In genomic region chr16:5252800-5253199, GRCh38 we compare ENCODE assay signal across 25 cellular contexts.
DNase-seq lines count a peak whose midpoint lies in the region; ATAC-seq and TF ChIP-seq lines count a peak whose summit lies in the region.
"Had no signal": no experiment of that assay in that cellular context is flagged by ENCODE, and none has a peak within 500 bp of the region (broad histone marks: within the 10 kb centered on the region; RNA-seq: fewer than 3 reads in every experiment).

No MANE protein-coding gene starts in this region.

- H3K9me3 ChIP-seq in HUES64 (ENCODE audit: insufficient read depth, low read depth, low read length), result no peaks in the 10 kb centered on the region
- no peaks in the 10 kb centered on the region for H3K9me3 ChIP-seq in endodermal cell (ENCODE audit: control insufficient read depth, low read length)
- H3K9me3 ChIP-seq in A673 (ENCODE audit: low read depth, low read length, poor library complexity, severe bottlenecking), result no peaks in the 10 kb centered on the region
- no peaks in the 10 kb centered on the region for H3K9me3 ChIP-seq in CD4-positive, alpha-beta T cell (ENCODE audit: control insufficient read depth, low read length)
- H3K9me3 ChIP-seq: A549, BLaER1, Caco-2, SJSA1 had no signal

- peak; percentile 54 for DNase-seq in GM23338 (ENCODE audit: low spot score)
- no peak for DNase-seq in endodermal cell
- no peak for DNase-seq in neural crest cell (ENCODE audit: low read depth, low spot score)
- DNase-seq in NCI-H2029 (lab: John Stamatoyannopoulos, UW), result no peak
- DNase-seq in A673 (ENCODE audit: low spot score), result no peak
- DNase-seq in CD4-positive, alpha-beta T cell, result no peak
- DNase-seq: Caco-2; CD4-positive, alpha-beta memory T cell; DMS 273 treated with DMSO at 0.1 percent for 48 hours; DMS79 treated with DMSO at 0.1 percent for 48 hours; KBM-7; NCI-H1092; NCI-H1436; NCI-H187 treated with DMSO at 0.1 percent for 48 hours; NCI-H226; NCI-H510A treated with DMSO at 0.1 percent for 48 hours; NCI-H748 treated with DMSO at 0.1 percent for 48 hours had no signal

- no peaks in the 10 kb centered on the region for H3K9me2 ChIP-seq in GM23338 (ENCODE audit: insufficient read depth)

- H3K4me3 ChIP-seq in GM23338 (0 out of 2 replicates have a peak overlapping the region, but pooled peaks have one; percentile 1), HUES64 (ENCODE audit: low read length) (peak overlapping the region; percentile 12; the same call in 1 of the 2 replicates), endodermal cell (ENCODE audit: low read length) (no peak overlapping the region), A673 (ENCODE audit: low read depth, low read length, poor library complexity, severe bottlenecking) (no peak overlapping the region)
- H3K4me3 ChIP-seq: A549, BLaER1, GM12878, SJSA1 had no signal

- TF ChIP-seq CTCF in GM23338 (conservative IDR thresholded peaks at IDR 0.05; ENCODE audit: low read depth in 2 of 2), result no peak
- no peak for TF ChIP-seq CTCF in endodermal cell (conservative IDR thresholded peaks at IDR 0.05)
- no peak for TF ChIP-seq CTCF in neural crest cell (conservative IDR thresholded peaks at IDR 0.05)
- TF ChIP-seq CTCF in A673 (conservative IDR thresholded peaks at IDR 0.05; ENCODE audit: low read depth, low read length), result no peak
- TF ChIP-seq CTCF in CD4-positive, alpha-beta T cell (IDR thresholded peaks at IDR 0.05), result no peak

- H2AFZ ChIP-seq in GM23338, result peak overlapping the region; percentile 56; the same call in 1 of the 2 replicates

- H3K9ac ChIP-seq in HUES64 (ENCODE audit: low read depth, low read length), result peak overlapping the region; percentile 45
- H3K9ac ChIP-seq in endodermal cell (ENCODE audit: extremely low read depth, low read length, poor library complexity, severe bottlenecking), result no peak overlapping the region
- H3K9ac ChIP-seq: BLaER1 had no signal

- H3K4me1 Mint-ChIP-seq in GM23338, result peaks cover 67% of the 10 kb centered on the region
- H3K4me1 Mint-ChIP-seq in endodermal cell, result peaks cover 5% of the 10 kb centered on the region
- H3K4me1 Mint-ChIP-seq in neural crest cell, result peaks cover 9% of the 10 kb centered on the region
- H3K4me1 Mint-ChIP-seq in CD4-positive, alpha-beta T cell (ENCODE audit: low read depth), result no peaks in the 10 kb centered on the region

- H3K27me3 Mint-ChIP-seq in GM23338 (ENCODE audit: insufficient read depth, low read depth, poor library complexity), result peaks cover 3% of the 10 kb centered on the region
- peaks cover 9% of the 10 kb centered on the region for H3K27me3 Mint-ChIP-seq in endodermal cell (ENCODE audit: insufficient read depth)
- peaks cover 46% of the 10 kb centered on the region for H3K27me3 Mint-ChIP-seq in neural crest cell (ENCODE audit: low read depth)
- peaks cover 19% of the 10 kb centered on the region for H3K27me3 Mint-ChIP-seq in CD4-positive, alpha-beta T cell

- 6% methylated on average over 7 of the region's 7 CpGs for WGBS in HUES64
- 48 to 52% methylated on average over 6 to 7 of the region's 7 CpGs for WGBS in endodermal cell (ENCODE audit: insufficient coverage in 1 of 2, insufficient read length in 1 of 2), 2 experiments

- intact Hi-C loops in A673 (cut with micrococcal nuclease; ENCODE audit: unreplicated experiment), result no loop called here
- intact Hi-C loops in CD4-positive, alpha-beta T cell (cut with DNase I, micrococcal nuclease), result no loop called here

- CTCF ChIA-PET in A673 (lab: Charles Lee), result no interaction called here
- CTCF ChIA-PET in CD4-positive, alpha-beta T cell (lab: Charles Lee), result no interaction called here

- H3K36me3 Mint-ChIP-seq in GM23338 (ENCODE audit: low read depth) (peaks cover 6% of the 10 kb centered on the region), endodermal cell (ENCODE audit: low read depth) (no peaks in the 10 kb centered on the region), neural crest cell (ENCODE audit: low read depth) (no peaks in the 10 kb centered on the region)
- H3K36me3 Mint-ChIP-seq in CD4-positive, alpha-beta T cell (ENCODE audit: low read depth), result no peaks in the 10 kb centered on the region
- H3K36me3 Mint-ChIP-seq: CD4-positive, alpha-beta memory T cell had no signal

- H3K27ac ChIP-seq in GM23338 (ENCODE audit: low read depth) (peak overlapping the region; percentile 87; the same call in 1 of the 2 replicates), HUES64 (ENCODE audit: low read depth, low read length) (peak overlapping the region; percentile 88), endodermal cell (ENCODE audit: low read depth, low read length) (no peak overlapping the region), A673 (ENCODE audit: low read depth, low read length, poor library complexity, severe bottlenecking) (no peak overlapping the region)
- no peak overlapping the region for H3K27ac ChIP-seq in CD4-positive, alpha-beta T cell (ENCODE audit: low read depth, low read length)
- H3K27ac ChIP-seq: A549, BLaER1, SJSA1 had no signal

- H3K4me3 Mint-ChIP-seq in GM23338, result no peak overlapping the region; the same call in 2 of the 3 replicates
- no peak overlapping the region for H3K4me3 Mint-ChIP-seq in endodermal cell
- H3K4me3 Mint-ChIP-seq in neural crest cell, result no peak overlapping the region
- no peak overlapping the region for H3K4me3 Mint-ChIP-seq in CD4-positive, alpha-beta T cell
- H3K4me3 Mint-ChIP-seq: CD4-positive, alpha-beta memory T cell had no signal

- peak overlapping the region; percentile 46; the same call in 1 of the 2 replicates for H3K4me2 ChIP-seq in GM23338
- H3K4me2 ChIP-seq: A549, BLaER1 had no signal

- POLR2A ChIA-PET in A673 (lab: Charles Lee; ENCODE audit: low non-redundant PET), result no interaction called here
- POLR2A ChIA-PET in CD4-positive, alpha-beta T cell (lab: Charles Lee), result no interaction called here

- H3K27ac Mint-ChIP-seq in GM23338 (peak overlapping the region; percentile 98), endodermal cell (peak overlapping the region; percentile 82), neural crest cell (ENCODE audit: unreplicated experiment) (peak overlapping the region; percentile 86)
- H3K27ac Mint-ChIP-seq in CD4-positive, alpha-beta T cell, result no peak overlapping the region
- H3K27ac Mint-ChIP-seq: CD4-positive, alpha-beta memory T cell had no signal

- H3K27me3 ChIP-seq in GM23338 (ENCODE audit: insufficient read depth) (no peaks in the 10 kb centered on the region), HUES64 (ENCODE audit: insufficient read depth, low read length) (no peaks in the 10 kb centered on the region), endodermal cell (ENCODE audit: control insufficient read depth, insufficient read depth, low read length, poor library complexity, severe bottlenecking) (no peaks in the 10 kb centered on the region), A673 (replicated peaks; ENCODE audit: insufficient read depth, low read depth, low read length, poor library complexity) (peaks cover 9% of the 10 kb centered on the region)
- H3K27me3 ChIP-seq in CD4-positive, alpha-beta T cell (ENCODE audit: control insufficient read depth, insufficient read depth, low read length), result no peaks in the 10 kb centered on the region
- H3K27me3 ChIP-seq: BLaER1, SJSA1 had no signal

- H3F3A ChIP-seq in GM23338 (replicated peaks; ENCODE audit: low read depth), result no peaks in the 10 kb centered on the region

- ATAC-seq in GM23338 (peak; percentile 65; the same call in 2 of the 3 replicates), GM19351 (IDR thresholded peaks at IDR 0.05; ENCODE audit: unreplicated experiment) (no peak)
- no peak for ATAC-seq in CD4-positive, alpha-beta T cell (ENCODE audit: poor library complexity)
- ATAC-seq: A549, GM12878, HCT116, Right ventricle myocardium inferior had no signal

- H3K36me3 ChIP-seq in GM23338 (ENCODE audit: insufficient read depth) (no peaks in the 10 kb centered on the region; the same call in 1 of the 2 replicates), HUES64 (ENCODE audit: insufficient read depth, low read length) (no peaks in the 10 kb centered on the region), endodermal cell (ENCODE audit: control insufficient read depth, insufficient read depth, low read length) (no peaks in the 10 kb centered on the region), A673 (ENCODE audit: insufficient read depth, low read length, poor library complexity, severe bottlenecking) (no peaks in the 10 kb centered on the region)
- H3K36me3 ChIP-seq: BLaER1, SJSA1 had no signal

- H3K79me2 ChIP-seq in GM23338 (replicated peaks; ENCODE audit: insufficient read depth), result no peaks in the 10 kb centered on the region

- no TSS peak for BruUV-seq in A673 (replicated peaks; lab: Mats Ljungman, UMichigan)

- H3K4me1 ChIP-seq in GM23338 (ENCODE audit: insufficient read depth) (peaks cover 26% of the 10 kb centered on the region), HUES64 (ENCODE audit: insufficient read depth, low read length) (peaks cover 16% of the 10 kb centered on the region), endodermal cell (ENCODE audit: control insufficient read depth, insufficient read depth, low read length) (no peaks in the 10 kb centered on the region), A673 (ENCODE audit: insufficient read depth, low read length, poor library complexity, severe bottlenecking) (no peaks in the 10 kb centered on the region)
- H3K4me1 ChIP-seq: A549, BLaER1, Caco-2, SJSA1 had no signal

- H3K9me3 Mint-ChIP-seq in GM23338 (peaks cover 4% of the 10 kb centered on the region; the same call in 1 of the 3 replicates), endodermal cell (no peaks in the 10 kb centered on the region), neural crest cell (no peaks in the 10 kb centered on the region)
- H3K9me3 Mint-ChIP-seq in CD4-positive, alpha-beta T cell, result no peaks in the 10 kb centered on the region

- H4K20me1 ChIP-seq in GM23338 (replicated peaks; ENCODE audit: insufficient read depth), result no peaks in the 10 kb centered on the region
- H4K20me1 ChIP-seq: BLaER1 had no signal

Comparison
In these comparisons a context has a peak if more than half of its experiments do, and no peak if none do; other contexts are left out.
1. H3K27ac ChIP-seq: peak in GM23338 (single experiment) and HUES64 (single experiment); none in endodermal cell (single experiment), A673 (single experiment) and CD4-positive, alpha-beta T cell (single experiment).
2. H3K4me3 ChIP-seq: peak in GM23338 (single experiment) and HUES64 (single experiment); none in endodermal cell (single experiment) and A673 (single experiment).